In the genomic region with DNA sequence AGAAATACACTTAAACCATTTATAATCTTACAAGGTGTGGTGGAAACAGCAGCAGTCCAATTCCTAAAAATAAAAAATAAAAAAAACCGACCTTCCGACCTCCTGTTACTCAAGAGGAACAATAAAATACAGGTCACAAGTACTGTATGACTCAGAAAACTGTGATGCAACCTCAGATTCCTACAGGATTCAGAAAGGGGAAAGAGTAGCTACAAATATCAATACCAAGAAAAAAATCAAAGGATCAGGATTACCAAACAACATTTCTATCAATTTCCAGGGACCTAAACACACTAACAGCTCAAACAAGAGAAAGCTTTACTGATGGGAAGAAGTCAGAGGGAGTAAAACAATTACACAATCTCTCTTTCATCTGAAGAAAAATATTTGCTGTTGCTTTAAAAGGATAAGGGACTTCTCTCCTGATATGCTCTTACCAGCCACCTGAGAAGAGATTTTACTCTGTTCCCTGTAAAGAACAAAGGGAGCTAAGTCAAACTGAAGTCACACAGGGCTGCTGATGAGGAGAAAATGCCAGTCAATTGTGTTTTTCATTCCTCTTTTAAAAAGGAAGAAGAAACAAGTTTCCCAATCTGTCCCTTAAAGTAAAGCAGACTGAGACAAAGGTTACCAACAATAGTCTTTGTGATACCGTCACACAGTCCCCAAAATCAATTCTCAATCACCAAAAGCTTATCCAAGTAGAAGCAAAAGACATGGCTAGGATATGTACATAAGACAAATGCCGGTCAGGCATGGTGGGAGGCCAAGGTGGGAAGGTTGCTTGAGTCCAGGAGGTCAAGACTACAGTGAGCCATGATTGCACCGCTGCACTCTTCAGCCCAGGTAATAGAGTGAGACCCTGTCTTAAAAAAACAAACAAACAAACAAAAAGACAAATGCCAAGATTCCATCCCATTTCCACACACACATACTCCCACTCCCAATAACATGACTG, we compare ENCODE assay signal across 1 cellular context.
A peak's percentile ranks its signal among the peaks of the same experiment; 100 is the strongest.
TF ChIP-seq lines count a peak whose summit lies in the region.

No MANE protein-coding gene starts in this region.

TF ChIP-seq in K562, 482 proteins besides CTCF, POLR2A, EP300 and RAD21 (continued from another document and continues in another):
- peak; percentile 83 for TF ChIP-seq ZNF384 (IDR thresholded peaks at IDR 0.05; ENCODE audit: low read depth, low read length)
- TF ChIP-seq POLR2H (tag; IDR thresholded peaks at IDR 0.05; ENCODE audit: low read depth), result peak; percentile 47
- TF ChIP-seq JUNB (CRISPR knock-in tag; conservative IDR thresholded peaks at IDR 0.05), result no peak
- 0 out of 2 replicates have a peak, but pooled peaks have one; percentile 8 for TF ChIP-seq HDGF (IDR thresholded peaks at IDR 0.05)
- 0 out of 4 replicates have a peak, but pooled peaks of 1 of the 2 experiments have one; percentile 42 for TF ChIP-seq MLLT1 (IDR thresholded peaks at IDR 0.05)
- peak; percentile 92 for TF ChIP-seq SMARCA4 (IDR thresholded peaks at IDR 0.05)
- TF ChIP-seq, protein P1, sequence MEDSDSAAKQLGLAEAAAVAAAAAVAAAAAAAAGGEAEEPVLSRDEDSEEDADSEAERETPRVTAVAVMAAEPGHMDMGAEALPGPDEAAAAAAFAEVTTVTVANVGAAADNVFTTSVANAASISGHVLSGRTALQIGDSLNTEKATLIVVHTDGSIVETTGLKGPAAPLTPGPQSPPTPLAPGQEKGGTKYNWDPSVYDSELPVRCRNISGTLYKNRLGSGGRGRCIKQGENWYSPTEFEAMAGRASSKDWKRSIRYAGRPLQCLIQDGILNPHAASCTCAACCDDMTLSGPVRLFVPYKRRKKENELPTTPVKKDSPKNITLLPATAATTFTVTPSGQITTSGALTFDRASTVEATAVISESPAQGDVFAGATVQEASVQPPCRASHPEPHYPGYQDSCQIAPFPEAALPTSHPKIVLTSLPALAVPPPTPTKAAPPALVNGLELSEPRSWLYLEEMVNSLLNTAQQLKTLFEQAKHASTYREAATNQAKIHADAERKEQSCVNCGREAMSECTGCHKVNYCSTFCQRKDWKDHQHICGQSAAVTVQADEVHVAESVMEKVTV (CRISPR knock-in tag; IDR thresholded peaks at IDR 0.05), result no peak
- no peak for TF ChIP-seq GATA2 (CRISPR knock-in tag; IDR thresholded peaks at IDR 0.05)
- peak; percentile 77 for TF ChIP-seq TOE1 (IDR thresholded peaks at IDR 0.05; ENCODE audit: borderline replicate concordance)
- no peak for TF ChIP-seq TOE1 (CRISPR knock-in tag; IDR thresholded peaks at IDR 0.05; ENCODE audit: borderline replicate concordance, low read depth)
- TF ChIP-seq CBFB (CRISPR knock-in tag; IDR thresholded peaks at IDR 0.05), result no peak
- TF ChIP-seq SOX6 (IDR thresholded peaks at IDR 0.05), result peak; percentile 76
- TF ChIP-seq, protein P2, sequence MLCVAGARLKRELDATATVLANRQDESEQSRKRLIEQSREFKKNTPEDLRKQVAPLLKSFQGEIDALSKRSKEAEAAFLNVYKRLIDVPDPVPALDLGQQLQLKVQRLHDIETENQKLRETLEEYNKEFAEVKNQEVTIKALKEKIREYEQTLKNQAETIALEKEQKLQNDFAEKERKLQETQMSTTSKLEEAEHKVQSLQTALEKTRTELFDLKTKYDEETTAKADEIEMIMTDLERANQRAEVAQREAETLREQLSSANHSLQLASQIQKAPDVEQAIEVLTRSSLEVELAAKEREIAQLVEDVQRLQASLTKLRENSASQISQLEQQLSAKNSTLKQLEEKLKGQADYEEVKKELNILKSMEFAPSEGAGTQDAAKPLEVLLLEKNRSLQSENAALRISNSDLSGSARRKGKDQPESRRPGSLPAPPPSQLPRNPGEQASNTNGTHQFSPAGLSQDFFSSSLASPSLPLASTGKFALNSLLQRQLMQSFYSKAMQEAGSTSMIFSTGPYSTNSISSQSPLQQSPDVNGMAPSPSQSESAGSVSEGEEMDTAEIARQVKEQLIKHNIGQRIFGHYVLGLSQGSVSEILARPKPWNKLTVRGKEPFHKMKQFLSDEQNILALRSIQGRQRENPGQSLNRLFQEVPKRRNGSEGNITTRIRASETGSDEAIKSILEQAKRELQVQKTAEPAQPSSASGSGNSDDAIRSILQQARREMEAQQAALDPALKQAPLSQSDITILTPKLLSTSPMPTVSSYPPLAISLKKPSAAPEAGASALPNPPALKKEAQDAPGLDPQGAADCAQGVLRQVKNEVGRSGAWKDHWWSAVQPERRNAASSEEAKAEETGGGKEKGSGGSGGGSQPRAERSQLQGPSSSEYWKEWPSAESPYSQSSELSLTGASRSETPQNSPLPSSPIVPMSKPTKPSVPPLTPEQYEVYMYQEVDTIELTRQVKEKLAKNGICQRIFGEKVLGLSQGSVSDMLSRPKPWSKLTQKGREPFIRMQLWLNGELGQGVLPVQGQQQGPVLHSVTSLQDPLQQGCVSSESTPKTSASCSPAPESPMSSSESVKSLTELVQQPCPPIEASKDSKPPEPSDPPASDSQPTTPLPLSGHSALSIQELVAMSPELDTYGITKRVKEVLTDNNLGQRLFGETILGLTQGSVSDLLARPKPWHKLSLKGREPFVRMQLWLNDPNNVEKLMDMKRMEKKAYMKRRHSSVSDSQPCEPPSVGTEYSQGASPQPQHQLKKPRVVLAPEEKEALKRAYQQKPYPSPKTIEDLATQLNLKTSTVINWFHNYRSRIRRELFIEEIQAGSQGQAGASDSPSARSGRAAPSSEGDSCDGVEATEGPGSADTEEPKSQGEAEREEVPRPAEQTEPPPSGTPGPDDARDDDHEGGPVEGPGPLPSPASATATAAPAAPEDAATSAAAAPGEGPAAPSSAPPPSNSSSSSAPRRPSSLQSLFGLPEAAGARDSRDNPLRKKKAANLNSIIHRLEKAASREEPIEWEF (CRISPR knock-in tag; IDR thresholded peaks at IDR 0.05), result no peak
- TF ChIP-seq ARNT (IDR thresholded peaks at IDR 0.05), result peak in 1 of 2 experiments; percentile 52; a peak in 1 of 4 replicates
- TF ChIP-seq CBX5 (IDR thresholded peaks at IDR 0.05; ENCODE audit: borderline replicate concordance, low read depth), result no peak
- TF ChIP-seq MITF (IDR thresholded peaks at IDR 0.05), result peak; percentile 71; the same call in 1 of the 2 replicates
- TF ChIP-seq AFF1 (IDR thresholded peaks at IDR 0.05; ENCODE audit: low read depth in 1 of 2, partially characterized antibody in 2 of 2), result peak; percentile 43 to 63
- 0 out of 2 replicates have a peak, but pooled peaks have one; percentile 36 for TF ChIP-seq HDAC2 (IDR thresholded peaks at IDR 0.05)
- TF ChIP-seq JUND (IDR thresholded peaks at IDR 0.05; ENCODE audit: borderline replicate concordance, low read depth, low read length), result peak; percentile 94
- TF ChIP-seq JUND (tag; IDR thresholded peaks at IDR 0.05; ENCODE audit: borderline replicate concordance, low read depth, low read length), result peak; percentile 91
- TF ChIP-seq LEF1 (IDR thresholded peaks at IDR 0.05), result peak; percentile 54; the same call in 1 of the 2 replicates
- peak; percentile 58; the same call in 1 of the 2 replicates for TF ChIP-seq BACH1 (tag; IDR thresholded peaks at IDR 0.05)
- TF ChIP-seq, protein P3, sequence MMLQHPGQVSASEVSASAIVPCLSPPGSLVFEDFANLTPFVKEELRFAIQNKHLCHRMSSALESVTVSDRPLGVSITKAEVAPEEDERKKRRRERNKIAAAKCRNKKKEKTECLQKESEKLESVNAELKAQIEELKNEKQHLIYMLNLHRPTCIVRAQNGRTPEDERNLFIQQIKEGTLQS (IDR thresholded peaks at IDR 0.05), result peak; percentile 98
- TF ChIP-seq, protein P3 (CRISPR knock-in tag; conservative IDR thresholded peaks at IDR 0.05), result no peak
